Comparison of ENCODE assay signal across 28 cellular contexts in genomic region chr10:69650589-69651261, GRCh38. TPM values are rescaled to one million over a fixed set of nuclear protein-coding genes. Genes with fewer than 3 reads are reported as not detected.
A peak's percentile ranks its signal among the peaks of the same experiment; 100 is the strongest.
DNase-seq lines count a peak whose midpoint lies in the region; ATAC-seq and TF ChIP-seq lines count a peak whose summit lies in the region.
"Had no signal": no experiment of that assay in that cellular context is flagged by ENCODE, and none has a peak within 500 bp of the region (broad histone marks: within the 10 kb centered on the region; RNA-seq: fewer than 3 reads in every experiment).

No MANE protein-coding gene starts in this region.

- no peaks in the 10 kb centered on the region for H3K9me3 Mint-ChIP-seq in CD4-positive, alpha-beta T cell
- H3K9me3 Mint-ChIP-seq in T-cell, result no peaks in the 10 kb centered on the region
- no peaks in the 10 kb centered on the region for H3K9me3 Mint-ChIP-seq in chondrocyte (ENCODE audit: low read depth)
- H3K9me3 Mint-ChIP-seq: activated B cell treated with CpG ODN at 0.5 μM for 24 hours; activated T-helper 2 cell treated with anti-CD3 and anti-CD28 coated beads, Interferon-gamma antibody, Interleukin-2, Interleukin-4, amounts not matched to agents 10 μg/mL and 5 μg/mL and 100 μg/mL, durations not matched to agents 14 hours and 24 hours and 36 hours had no signal

- WGBS in hepatocyte (ENCODE audit: low lambda C conversion rate, missing lambda C conversion rate), result 85% methylated on average over 13 of the region's 13 CpGs
- 69% methylated on average over 11 of the region's 13 CpGs for WGBS in mammary epithelial cell (ENCODE audit: low coverage, missing lambda C conversion rate)

- H3K27ac Mint-ChIP-seq in CD4-positive, alpha-beta T cell, result no peak overlapping the region
- H3K27ac Mint-ChIP-seq in T-cell, result peak overlapping the region in 1 of 2 donors; percentile 42
- H3K27ac Mint-ChIP-seq in chondrocyte (ENCODE audit: unreplicated experiment), result no peak overlapping the region
- H3K27ac Mint-ChIP-seq: activated B cell treated with CpG ODN at 0.5 μM for 24 hours; activated T-helper 2 cell treated with anti-CD3 and anti-CD28 coated beads, Interferon-gamma antibody, Interleukin-2, Interleukin-4, amounts not matched to agents 10 μg/mL and 5 μg/mL and 100 μg/mL, durations not matched to agents 14 hours and 24 hours and 36 hours had no signal

- H3K27me3 Mint-ChIP-seq in CD4-positive, alpha-beta T cell, result no peaks in the 10 kb centered on the region
- H3K27me3 Mint-ChIP-seq in T-cell (peaks cover 0 to 2% of the 10 kb centered on the region in 2 donors), chondrocyte (ENCODE audit: low read depth) (no peaks in the 10 kb centered on the region)

- H3K4me3 Mint-ChIP-seq in CD4-positive, alpha-beta T cell, result no peak overlapping the region
- peak overlapping the region in 1 of 3 donors; percentile 19 for H3K4me3 Mint-ChIP-seq in T-cell
- no peak overlapping the region for H3K4me3 Mint-ChIP-seq in chondrocyte (ENCODE audit: unreplicated experiment)
- H3K4me3 Mint-ChIP-seq: activated B cell treated with CpG ODN at 0.5 μM for 24 hours had no signal

- peaks cover 26 to 38% (median 31%) of the 10 kb centered on the region in 10 experiments for H3K4me1 ChIP-seq in BLaER1 treated with 17β-estradiol and CSF1 and Interleukin-3, amounts not matched to agents 10 nM and 100 nM
- H3K4me1 ChIP-seq in hepatocyte (ENCODE audit: insufficient read depth) (no peaks in the 10 kb centered on the region), mammary epithelial cell (ENCODE audit: insufficient read depth, low read length) (no peaks in the 10 kb centered on the region)
- H3K4me1 ChIP-seq: adrenal gland, breast epithelium, SJSA1, stomach, transverse colon had no signal

- CTCF ChIA-PET in CD4-positive, alpha-beta T cell (lab: Charles Lee), result no interaction called here
- CTCF ChIA-PET in T-cell (lab: Charles Lee), result no interaction called here
- CTCF ChIA-PET in mammary epithelial cell (lab: Charles Lee; ENCODE audit: low non-redundant PET), result no interaction called here

- intact Hi-C loops in CD4-positive, alpha-beta T cell (cut with DNase I, micrococcal nuclease), result no loop called here
- intact Hi-C loops in mammary epithelial cell (cut with micrococcal nuclease), result no loop called here

- ATAC-seq in CD4-positive, alpha-beta T cell (ENCODE audit: poor library complexity), result peak; percentile 26
- ATAC-seq in T-cell (replicated peaks in 1 of 4), result peak in 3 of 4 experiments; percentile 26 to 55 (median 33)

- peaks cover 17 to 23% (median 20%) of the 10 kb centered on the region in 11 experiments for H3K9me3 ChIP-seq in BLaER1 treated with 17β-estradiol and CSF1 and Interleukin-3, amounts not matched to agents 10 nM and 100 nM (replicated peaks in 1 of 11)
- H3K9me3 ChIP-seq in CD4-positive, alpha-beta T cell (ENCODE audit: control insufficient read depth, low read length), result no peaks in the 10 kb centered on the region
- H3K9me3 ChIP-seq in hepatocyte (ENCODE audit: low read depth) (no peaks in the 10 kb centered on the region), mammary epithelial cell (replicated peaks; ENCODE audit: insufficient read depth, low read length) (no peaks in the 10 kb centered on the region)
- H3K9me3 ChIP-seq: adrenal gland, breast epithelium, SJSA1, stomach, transverse colon had no signal

- H3K9ac ChIP-seq in BLaER1 treated with 17β-estradiol and CSF1 and Interleukin-3, amounts not matched to agents 10 nM and 100 nM, result peak overlapping the region in 5 of 11 experiments; percentile 5 to 45 (median 19); a peak in 6 of 22 replicates
- H3K9ac ChIP-seq in mammary epithelial cell (ENCODE audit: insufficient read depth, low read length), result no peak overlapping the region

- H3K27ac ChIP-seq in BLaER1 treated with 17β-estradiol and CSF1 and Interleukin-3, amounts not matched to agents 10 nM and 100 nM, result peak overlapping the region in 8 of 11 experiments; percentile 38 to 76 (median 64); a peak in 16 of 22 replicates
- no peak overlapping the region for H3K27ac ChIP-seq in CD4-positive, alpha-beta T cell (ENCODE audit: low read depth, low read length)
- H3K27ac ChIP-seq in hepatocyte (no peak overlapping the region), mammary epithelial cell (ENCODE audit: insufficient read depth, low read depth, low read length) (no peak overlapping the region)
- H3K27ac ChIP-seq: adrenal gland, breast epithelium, coronary artery, SJSA1, stomach, transverse colon had no signal

- H3K9me2 ChIP-seq in hepatocyte (replicated peaks; ENCODE audit: insufficient read depth), result no peaks in the 10 kb centered on the region

- no peak for TF ChIP-seq CTCF in CD4-positive, alpha-beta T cell (IDR thresholded peaks at IDR 0.05)
- TF ChIP-seq CTCF in chondrocyte (IDR thresholded peaks at IDR 0.05) (no peak), hepatocyte (IDR thresholded peaks at IDR 0.05; ENCODE audit: poor library complexity) (no peak), mammary epithelial cell (conservative IDR thresholded peaks at IDR 0.05 in 1 of 2, IDR thresholded peaks at IDR 0.05 in 1 of 2; ENCODE audit: extremely low read depth in 1 of 2, insufficient read depth in 1 of 2, low read depth in 1 of 2, low read length in 2 of 2) (no peak)

- DNase-seq in CD4-positive, alpha-beta T cell, result no peak
- DNase-seq in T-cell (peak in 7 of 34 experiments; percentile 6 to 22 (median 16)), chondrocyte (ENCODE audit: low spot score) (peak; percentile 66), OCI-M1 (lab: John Stamatoyannopoulos, UW) (no peak), hepatocyte (ENCODE audit: low spot score) (no peak), RPMI8226 (no peak), mammary epithelial cell (no peak)
- DNase-seq: activated B cell treated with CpG ODN at 0.5 μM for 24 hours; adrenal gland; COR-L47; DMS79; kidney glomerular epithelial cell; NCI-H1092; NCI-H2029; NCI-H226; NCI-H748 treated with DMSO at 0.1 percent for 48 hours; stimulated activated CD4-positive, alpha-beta T cell treated with anti-CD3 and anti-CD28 coated beads, Interleukin-4, amount 100 ng/mL, for 4 hours; stomach; transverse colon had no signal

- peak overlapping the region; percentile 75 to 97 (median 87) for H3K4me2 ChIP-seq in BLaER1 treated with 17β-estradiol and CSF1 and Interleukin-3, amounts not matched to agents 10 nM and 100 nM
- H3K4me2 ChIP-seq in hepatocyte (no peak overlapping the region), mammary epithelial cell (ENCODE audit: insufficient read depth, low read depth, low read length) (no peak overlapping the region)
- H3K4me2 ChIP-seq: smooth muscle cell had no signal

- peaks cover 14% of the 10 kb centered on the region for H3K4me1 Mint-ChIP-seq in CD4-positive, alpha-beta T cell (ENCODE audit: low read depth)
- peaks cover 12 to 19% (median 16%) of the 10 kb centered on the region in 3 donors for H3K4me1 Mint-ChIP-seq in T-cell
- peaks cover 18% of the 10 kb centered on the region for H3K4me1 Mint-ChIP-seq in chondrocyte (ENCODE audit: low read depth)
- H3K4me1 Mint-ChIP-seq: activated B cell treated with CpG ODN at 0.5 μM for 24 hours had no signal

- H2AFZ ChIP-seq in hepatocyte, result no peak overlapping the region
- H2AFZ ChIP-seq in mammary epithelial cell (ENCODE audit: low read depth, low read length), result no peak overlapping the region

- no peaks in the 10 kb centered on the region for H3K79me2 ChIP-seq in hepatocyte
- H3K79me2 ChIP-seq in mammary epithelial cell (ENCODE audit: insufficient read depth, low read length), result no peaks in the 10 kb centered on the region

- dilution Hi-C loops in mammary epithelial cell (cut with HindIII; ENCODE audit: low sequenced_read_pairs), result loop anchor here (5.0 kb wide), 2 partner anchors 62 to 103 kb away; no protein-coding TSS in a partner anchor

- H3K27me3 ChIP-seq in BLaER1 treated with 17β-estradiol and CSF1 and Interleukin-3, amounts not matched to agents 10 nM and 100 nM, result no peaks in the 10 kb centered on the region
- no peaks in the 10 kb centered on the region for H3K27me3 ChIP-seq in CD4-positive, alpha-beta T cell (ENCODE audit: control insufficient read depth, insufficient read depth, low read length)
- no peaks in the 10 kb centered on the region for H3K27me3 ChIP-seq in hepatocyte
- no peaks in the 10 kb centered on the region for H3K27me3 ChIP-seq in mammary epithelial cell (ENCODE audit: insufficient read depth, low read length)
- H3K27me3 ChIP-seq: adrenal gland, breast epithelium had no signal

- in situ Hi-C loops in mammary epithelial cell (cut with MboI; ENCODE audit: low sequenced_read_pairs in 2 of 2), result loop anchor here in 1 of 2 donors (5.0 kb wide), 1 partner anchor 67 kb away; no protein-coding TSS in a partner anchor

- H3K4me3 ChIP-seq in BLaER1 treated with 17β-estradiol and CSF1 and Interleukin-3, amounts not matched to agents 10 nM and 100 nM, result peak overlapping the region in 4 of 10 experiments; percentile 5 to 41 (median 24); a peak in 4 of 20 replicates
- H3K4me3 ChIP-seq in hepatocyte, result no peak overlapping the region
- H3K4me3 ChIP-seq in mammary epithelial cell (replicated peaks in 1 of 3; ENCODE audit: insufficient read depth in 1 of 3, low read depth in 2 of 3, low read length in 3 of 3), result no peak overlapping the region
- H3K4me3 ChIP-seq: adrenal gland, breast epithelium, coronary artery, lung, SJSA1, smooth muscle cell, stomach, transverse colon had no signal

- no peaks in the 10 kb centered on the region for H3K36me3 Mint-ChIP-seq in CD4-positive, alpha-beta T cell (ENCODE audit: low read depth)
- H3K36me3 Mint-ChIP-seq in T-cell, result no peaks in the 10 kb centered on the region
- H3K36me3 Mint-ChIP-seq in chondrocyte (ENCODE audit: low read depth), result no peaks in the 10 kb centered on the region

- H3K36me3 ChIP-seq in BLaER1 treated with 17β-estradiol and CSF1 and Interleukin-3, amounts not matched to agents 10 nM and 100 nM, result peaks cover 0 to 5% (median 0%) of the 10 kb centered on the region in 11 experiments; a peak in 1 of 22 replicates
- H3K36me3 ChIP-seq in hepatocyte (replicated peaks; ENCODE audit: insufficient read depth, low read depth) (no peaks in the 10 kb centered on the region), mammary epithelial cell (ENCODE audit: insufficient read depth, low read length) (no peaks in the 10 kb centered on the region)
- H3K36me3 ChIP-seq: adrenal gland, breast epithelium, SJSA1, stomach, transverse colon had no signal

- no peaks in the 10 kb centered on the region for H4K20me1 ChIP-seq in BLaER1 treated with 17β-estradiol and CSF1 and Interleukin-3, amounts not matched to agents 10 nM and 100 nM
- H4K20me1 ChIP-seq in hepatocyte (ENCODE audit: insufficient read depth, poor library complexity, severe bottlenecking) (no peaks in the 10 kb centered on the region), mammary epithelial cell (ENCODE audit: insufficient read depth, low read length) (no peaks in the 10 kb centered on the region)

- BruUV-seq in mammary epithelial cell (replicated peaks; lab: Mats Ljungman, UMichigan), result no TSS peak

- POLR2A ChIA-PET in CD4-positive, alpha-beta T cell (lab: Charles Lee), result no interaction called here
- POLR2A ChIA-PET in T-cell (lab: Charles Lee), result no interaction called here

RNA-seq across cellular contexts. Expression of gene FAM241B, which starts 20.7 kb away (rescaled TPM):
- total RNA-seq in CD4-positive, alpha-beta T cell, result 10 to 100 TPM; 14.1 to 17.5 TPM
- total RNA-seq in T-cell (10 to 100 TPM in 1 of 5 donors, 1 to 10 TPM in 4; 7.4 to 11.8 (median 9.2) TPM), chondrocyte (5.0 to 13.7 TPM (median 9.7 TPM) in 3 replicates), hepatocyte (3.7 TPM in 2 replicates), mammary epithelial cell (10 to 100 TPM in 1 of 2 donors, 1 to 10 TPM in 1; 4.0 to 15.1 TPM)
- polyA plus RNA-seq in hepatocyte (13.7 and 14.7 TPM in 2 replicates), mammary epithelial cell (10.1 TPM)
- polyA minus RNA-seq in mammary epithelial cell, result not detected
- total RNA-seq: LHCN-M2, OCI-LY7 had no signal

Comparison
In these comparisons a context has a peak if more than half of its experiments do, and no peak if none do; other contexts are left out.
1. H3K27ac ChIP-seq: peak in BLaER1 treated with 17β-estradiol and CSF1 and Interleukin-3, amounts not matched to agents 10 nM and 100 nM (8 of 11); none in CD4-positive, alpha-beta T cell (single experiment), hepatocyte (single experiment) and mammary epithelial cell (single experiment).
2. H3K4me2 ChIP-seq: peak in BLaER1 treated with 17β-estradiol and CSF1 and Interleukin-3, amounts not matched to agents 10 nM and 100 nM (11 of 11); none in hepatocyte (single experiment) and mammary epithelial cell (single experiment).